Comparison of ENCODE assay signal across 9 cellular contexts in genomic region chr1:220280249-220280648, GRCh38.
"Had no signal": no experiment of that assay in that cellular context is flagged by ENCODE, and none has a peak within 500 bp of the region (broad histone marks: within the 10 kb centered on the region; RNA-seq: fewer than 3 reads in every experiment).

No MANE protein-coding gene starts in this region.

- DNase-seq: GM23248, H9, HCEC 1CT, IMR-90, Karpas-422, KBM-7 had no signal

- H3K9me3 Mint-ChIP-seq: H9 had no signal

- H3K27ac Mint-ChIP-seq: H9 had no signal

- H3K4me3 ChIP-seq: GM23248 had no signal

- H3K9ac ChIP-seq: GM23248, KMS-11 had no signal

- H2AFZ ChIP-seq: GM23248 had no signal

- H3K4me2 ChIP-seq: KMS-11 had no signal

- FAIRE-seq: H54, HTR-8/SVneo had no signal

- H3K27ac ChIP-seq: GM23248, KMS-11 had no signal

- H3K4me3 Mint-ChIP-seq: H9 had no signal
